ENCODE assay signal across 8 cellular contexts in the genomic region with DNA sequence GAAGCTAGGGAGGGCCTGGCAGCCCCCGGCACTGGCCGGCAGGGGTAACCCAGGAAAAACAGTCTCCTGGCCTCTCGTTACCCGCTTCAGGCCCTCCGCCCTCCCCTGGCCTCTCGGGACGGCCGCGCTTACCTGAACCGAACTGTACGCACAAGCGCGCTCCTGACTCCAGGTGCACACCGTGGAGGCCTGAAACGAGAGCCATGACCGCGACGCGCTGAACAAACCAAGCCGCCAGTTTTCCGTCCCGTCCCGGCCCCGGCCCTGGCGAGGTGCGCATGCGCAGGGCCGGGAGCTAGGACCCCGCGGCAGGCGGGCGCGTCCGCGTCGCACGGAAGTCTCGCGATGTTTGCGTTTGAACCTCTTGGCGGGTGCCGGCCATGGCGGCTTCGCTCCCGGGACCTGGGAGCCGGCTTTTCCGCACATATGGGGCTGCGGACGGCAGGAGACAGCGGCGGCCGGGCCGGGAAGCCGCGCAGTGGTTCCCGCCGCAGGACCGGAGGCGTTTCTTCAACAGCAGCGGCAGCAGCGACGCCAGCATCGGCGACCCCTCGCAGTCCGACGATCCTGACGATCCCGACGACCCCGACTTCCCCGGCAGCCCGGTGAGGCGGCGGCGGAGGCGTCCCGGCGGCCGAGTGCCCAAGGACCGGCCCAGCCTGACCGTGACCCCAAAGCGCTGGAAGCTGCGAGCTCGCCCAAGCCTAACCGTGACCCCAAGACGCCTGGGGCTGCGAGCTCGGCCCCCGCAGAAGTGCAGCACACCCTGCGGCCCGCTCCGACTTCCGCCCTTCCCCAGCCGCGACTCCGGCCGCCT. TPM values are rescaled to one million over a fixed set of nuclear protein-coding genes. Genes with fewer than 3 reads are reported as not detected.
DNase-seq lines count a peak whose midpoint lies in the region; ATAC-seq, FAIRE-seq and TF ChIP-seq lines count a peak whose summit lies in the region.

A gene (plus strand): TSS at position 348 of the 817 bp plus-strand sequence. CDS start 33 bp downstream, at position 381.

- H3K9ac ChIP-seq in kidney (ENCODE audit: low read length in 2 of 2), result peak within 1 kb of the TSS; percentile 95 to 96

- no peak for FAIRE-seq in kidney (lab: Jason Lieb, UNC)

- peak within 1 kb of the TSS; percentile 81 for H3K4me3 Mint-ChIP-seq in central memory CD8-positive, alpha-beta T cell

- H3K36me3 Mint-ChIP-seq in central memory CD8-positive, alpha-beta T cell (ENCODE audit: insufficient read depth), result peaks cover 42% of the 10 kb centered on the region

- no peaks in the 10 kb centered on the region for H3K27me3 Mint-ChIP-seq in central memory CD8-positive, alpha-beta T cell

- no peaks in the 10 kb centered on the region for H3K9me3 Mint-ChIP-seq in central memory CD8-positive, alpha-beta T cell

- peaks cover 2 to 5% of the 10 kb centered on the region in 2 donors for H3K36me3 ChIP-seq in kidney (ENCODE audit: control insufficient read depth in 1 of 2, insufficient read depth in 2 of 2, low read length in 2 of 2)

- H3K4me3 ChIP-seq in AG09309 (ENCODE audit: control insufficient read depth, low read depth, low read length), result peak within 1 kb of the TSS; percentile 81
- H3K4me3 ChIP-seq in kidney (ENCODE audit: low read length in 2 of 2), result peak within 1 kb of the TSS; percentile 84 to 93

- peak within 1 kb of the TSS; percentile 77 to 85 for H3K27ac ChIP-seq in kidney (ENCODE audit: low read depth in 2 of 2, low read length in 2 of 2)

- no peak for DNase-seq in AG09309 (ENCODE audit: low read depth)
- peak; percentile 84 for DNase-seq in NCI-H226
- DNase-seq in central memory CD8-positive, alpha-beta T cell (ENCODE audit: low spot score in 2 of 2), result peak; percentile 81 to 82
- DNase-seq in kidney, result peak; percentile 97
- DNase-seq in stimulated activated CD4-positive, alpha-beta T cell treated with anti-CD3 and anti-CD28 coated beads, Interleukin-15, amount 100 ng/mL, for 24 hours, result peak; percentile 95

- H3K4me1 ChIP-seq in kidney (ENCODE audit: control insufficient read depth in 1 of 2, insufficient read depth in 1 of 2, low read depth in 1 of 2, low read length in 2 of 2), result peaks cover 7 to 11% of the 10 kb centered on the region in 2 donors

- ATAC-seq in GM18909 (IDR thresholded peaks at IDR 0.05; ENCODE audit: poor library complexity, unreplicated experiment) (peak; percentile 89), HG03175 (IDR thresholded peaks at IDR 0.05; ENCODE audit: unreplicated experiment) (peak; percentile 86)
- peak; percentile 85 to 90 for ATAC-seq in activated CD4-positive, CD25-positive, alpha-beta regulatory T cell treated with anti-CD3 and anti-CD28 coated beads, Interleukin-2, amount 50 U/mL, for 24 hours
- ATAC-seq in central memory CD8-positive, alpha-beta T cell (replicated peaks; ENCODE audit: extremely low read depth, poor library complexity, severe bottlenecking), result peak; percentile 92

- intact Hi-C loops in kidney (cut with DNase I), result no loop called here

- peak within 1 kb of the TSS; percentile 81 for H3K27ac Mint-ChIP-seq in central memory CD8-positive, alpha-beta T cell (ENCODE audit: low read depth)

- TF ChIP-seq CTCF in AG09309 (IDR thresholded peaks at IDR 0.05; ENCODE audit: control insufficient read depth, insufficient read depth, low read depth, low read length, missing control alignments) (peak; percentile 34), kidney (IDR thresholded peaks at IDR 0.05; ENCODE audit: borderline replicate concordance, extremely low read depth, insufficient read depth) (peak; percentile 19)

- H3K4me1 Mint-ChIP-seq in central memory CD8-positive, alpha-beta T cell, result peaks cover 30% of the 10 kb centered on the region

- H3K9me3 ChIP-seq in kidney (ENCODE audit: control insufficient read depth in 1 of 2, low read length in 2 of 2), result no peaks in the 10 kb centered on the region

RNA-seq across cellular contexts. Expression of the gene that starts here (rescaled TPM):
- total RNA-seq in kidney, result 0.38 TPM
- polyA plus RNA-seq in kidney (ENCODE audit: insufficient read depth, low read depth, low replicate concordance), result not detected

Comparison
In these comparisons a context has a peak if more than half of its experiments do, and no peak if none do; other contexts are left out.
1. Peak in DNase-seq, H3K4me3 ChIP-seq, H3K27ac ChIP-seq and H3K9ac ChIP-seq in kidney; RNA of the gene not detected or under 1 TPM.